1 cellular context compared by ENCODE assay signal in genomic region chr2:174245628-174246027, GRCh38.
TF ChIP-seq lines count a peak whose summit lies in the region.

No MANE protein-coding gene starts in this region.

TF ChIP-seq in HEK293, 187 proteins besides CTCF, POLR2A, EP300 and RAD21 (continued from another document):
- TF ChIP-seq ZNF121 (tag by site-specific recombination; IDR thresholded peaks at IDR 0.05) (peak; percentile 84), ZNF341 (tag by site-specific recombination; IDR thresholded peaks at IDR 0.05; ENCODE audit: low read depth) (peak; percentile 57), GLIS1 (tag by site-specific recombination; IDR thresholded peaks at IDR 0.05) (peak; percentile 84)
